In the genomic region with DNA sequence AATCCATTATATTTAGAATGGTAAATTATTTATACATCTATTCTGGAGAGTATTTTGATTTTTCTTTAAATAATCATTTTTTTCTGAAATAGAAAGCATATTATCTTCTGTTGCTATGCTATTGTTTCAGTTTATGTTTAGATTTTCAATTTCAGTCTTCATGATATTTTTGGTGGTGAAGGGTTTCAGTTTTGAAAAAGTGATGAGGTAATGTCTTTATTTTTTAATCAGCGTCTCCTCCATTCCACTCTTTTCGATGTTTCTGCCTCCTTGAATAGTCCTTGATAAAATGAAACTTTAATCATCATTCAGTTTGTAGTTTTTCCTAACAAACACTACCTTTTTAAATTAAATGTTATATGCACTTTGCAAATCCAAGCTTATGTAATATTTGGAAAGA, we compare ENCODE assay signal across 15 cellular contexts.
A peak's percentile ranks its signal among the peaks of the same experiment; 100 is the strongest.
DNase-seq lines count a peak whose midpoint lies in the region; ATAC-seq and FAIRE-seq lines count a peak whose summit lies in the region.
"Had no signal": no experiment of that assay in that cellular context is flagged by ENCODE, and none has a peak within 500 bp of the region (broad histone marks: within the 10 kb centered on the region; RNA-seq: fewer than 3 reads in every experiment).

No MANE protein-coding gene starts in this region.

- DNase-seq in COR-L47 (lab: John Stamatoyannopoulos, UW) (no peak), NCI-H2081 treated with DMSO at 0.1 percent for 48 hours (lab: John Stamatoyannopoulos, UW) (no peak), Ammon's horn (ENCODE audit: low spot score) (no peak)
- DNase-seq: activated gamma-delta T cell treated with Interleukin-2 at 50 U/mL for 16 hours; cerebellar nuclear complex; gastrocnemius medialis; NCI-H2171; nucleus accumbens; stimulated activated naive CD4-positive, alpha-beta T cell; WERI-Rb-1 had no signal

- FAIRE-seq in colon (lab: Jason Lieb, UNC), result peak; percentile 81

- ATAC-seq in GM18909 (IDR thresholded peaks at IDR 0.05; ENCODE audit: poor library complexity, unreplicated experiment) (peak; percentile 87), GM21717 (IDR thresholded peaks at IDR 0.05; ENCODE audit: unreplicated experiment) (peak; percentile 95), HG03103 (IDR thresholded peaks at IDR 0.05; ENCODE audit: low read depth, unreplicated experiment) (peak; percentile 93), HG03457 (IDR thresholded peaks at IDR 0.05; ENCODE audit: unreplicated experiment) (no peak)
- ATAC-seq: gastrocnemius medialis had no signal
